Comparison of ENCODE assay signal across 9 cellular contexts in genomic region chr1:84936116-84936810, GRCh38. TPM values are rescaled to one million over a fixed set of nuclear protein-coding genes. Genes with fewer than 3 reads are reported as not detected.
DNase-seq lines count a peak whose midpoint lies in the region; ATAC-seq and TF ChIP-seq lines count a peak whose summit lies in the region.
"Had no signal": no experiment of that assay in that cellular context is flagged by ENCODE, and none has a peak within 500 bp of the region (broad histone marks: within the 10 kb centered on the region; RNA-seq: fewer than 3 reads in every experiment).

No MANE protein-coding gene starts in this region.

- H3K27ac ChIP-seq in gastroesophageal sphincter (no peak overlapping the region), osteoblast (ENCODE audit: low read depth, low read length) (no peak overlapping the region)
- H3K27ac ChIP-seq: epithelial cell of prostate had no signal

- no peaks in the 10 kb centered on the region for H3K9me3 ChIP-seq in gastroesophageal sphincter
- H3K9me3 ChIP-seq in osteoblast (ENCODE audit: low read depth, low read length), result no peaks in the 10 kb centered on the region

- 1 to 2% methylated on average over 5 of the region's 5 CpGs for WGBS in gastroesophageal sphincter (ENCODE audit: low coverage in 1 of 2), 2 donors

- no peaks in the 10 kb centered on the region for H4K20me1 ChIP-seq in osteoblast (ENCODE audit: insufficient read depth, low read length)

- TF ChIP-seq EP300 in gastroesophageal sphincter (IDR thresholded peaks at IDR 0.05), result no peak

- H3K4me2 ChIP-seq in osteoblast (ENCODE audit: insufficient read depth, low read length), result no peak overlapping the region

- ATAC-seq in HG02623 (IDR thresholded peaks at IDR 0.05; ENCODE audit: unreplicated experiment) (peak; percentile 64), gastroesophageal sphincter (peak; percentile 69), GM18873 (IDR thresholded peaks at IDR 0.05; ENCODE audit: low FRiP score, unreplicated experiment) (no peak)

- H3K27me3 ChIP-seq in gastroesophageal sphincter, result no peaks in the 10 kb centered on the region
- H3K27me3 ChIP-seq in osteoblast (ENCODE audit: insufficient read depth, low read length), result peaks cover 13% of the 10 kb centered on the region

- no peak overlapping the region for H3K4me3 ChIP-seq in gastroesophageal sphincter
- H3K4me3 ChIP-seq in osteoblast (ENCODE audit: insufficient read depth, low read length), result no peak overlapping the region

- no peak for TF ChIP-seq POLR2A in gastroesophageal sphincter (IDR thresholded peaks at IDR 0.05)

- H3K36me3 ChIP-seq in gastroesophageal sphincter (no peaks in the 10 kb centered on the region), osteoblast (ENCODE audit: insufficient read depth, low read length) (no peaks in the 10 kb centered on the region)

- H3K4me1 ChIP-seq in gastroesophageal sphincter (peaks cover 0 to 4% (median 0%) of the 10 kb centered on the region in 3 donors), osteoblast (ENCODE audit: insufficient read depth, low read length) (peaks cover 11% of the 10 kb centered on the region)

- peak; percentile 34 for DNase-seq in activated gamma-delta T cell treated with Interleukin-2 at 50 U/mL for 16 hours
- no peak for DNase-seq in activated gamma-delta T cell (lab: John Stamatoyannopoulos, UW)
- DNase-seq in NCI-H446 treated with DMSO at 0.1 percent for 48 hours (lab: John Stamatoyannopoulos, UW), result peak; percentile 46
- DNase-seq in activated T-cell treated with anti-CD3 and anti-CD28 coated beads for 4 hours, result peak; percentile 34
- no peak for DNase-seq in osteoblast (ENCODE audit: insufficient read length, low spot score, missing footprints)

- no peak overlapping the region for H2AFZ ChIP-seq in osteoblast (ENCODE audit: low read length)

- peak; percentile 86 to 95 (median 88) for TF ChIP-seq CTCF in gastroesophageal sphincter (IDR thresholded peaks at IDR 0.05)
- peak; percentile 95 for TF ChIP-seq CTCF in osteoblast (IDR thresholded peaks at IDR 0.05; ENCODE audit: extremely low read depth, low read depth, low read length)

- no peaks in the 10 kb centered on the region for H3K79me2 ChIP-seq in osteoblast (ENCODE audit: insufficient read depth, low read length)

RNA-seq across cellular contexts. Expression of gene LPAR3, which starts 43.3 kb away (rescaled TPM):
- 1 to 10 TPM in 1 of 4 donors, under 1 TPM in 2, not detected in 1; 0.13 to 3.3 (median 0.23) TPM for total RNA-seq in gastroesophageal sphincter
- total RNA-seq in osteoblast, result 0.29 TPM in 1 of 2 replicates, not detected in the other

Comparison
In these comparisons a context has a peak if more than half of its experiments do, and no peak if none do; other contexts are left out.
1. DNase-seq: peak in activated gamma-delta T cell treated with Interleukin-2 at 50 U/mL for 16 hours (single experiment), NCI-H446 treated with DMSO at 0.1 percent for 48 hours (single experiment) and activated T-cell treated with anti-CD3 and anti-CD28 coated beads for 4 hours (single experiment); none in activated gamma-delta T cell (single experiment) and osteoblast (single experiment).